In genomic region chr2:47402805-47403691, GRCh38 we compare ENCODE assay signal across 8 cellular contexts. TPM values are rescaled to one million over a fixed set of nuclear protein-coding genes. Genes with fewer than 3 reads are reported as not detected.
DNase-seq lines count a peak whose midpoint lies in the region; ATAC-seq and TF ChIP-seq lines count a peak whose summit lies in the region.

MSH2 (plus strand) TSS chr2:47403156; CDS start chr2:47403192, 36 bp downstream.

- peak within 1 kb of the TSS; percentile 86 to 97 (median 92) for H3K4me2 ChIP-seq in BLaER1 treated with 17β-estradiol and CSF1 and Interleukin-3, amounts not matched to agents 10 nM and 100 nM

- H3K9me3 ChIP-seq in BLaER1 treated with 17β-estradiol and CSF1 and Interleukin-3, amounts not matched to agents 10 nM and 100 nM (replicated peaks in 1 of 11): peaks cover 0 to 29% (median 27%) of the 10 kb centered on the region in 11 experiments; a peak in 18 of 22 replicates

- H3K27me3 ChIP-seq in BLaER1 treated with 17β-estradiol and CSF1 and Interleukin-3, amounts not matched to agents 10 nM and 100 nM: no peaks in the 10 kb centered on the region

- TF ChIP-seq CTCF in coronary artery (IDR thresholded peaks at IDR 0.05): no peak

- H3K27me3 Mint-ChIP-seq in activated CD4-positive, alpha-beta T cell treated with anti-CD3 and anti-CD28 coated beads, Interleukin-2, amount 10 ng/mL, durations not matched to agents 24 days and 14 days: no peaks in the 10 kb centered on the region

- H3K4me3 Mint-ChIP-seq in activated CD4-positive, alpha-beta T cell treated with anti-CD3 and anti-CD28 coated beads, Interleukin-2, amount 10 ng/mL, durations not matched to agents 24 days and 14 days: peak within 1 kb of the TSS; percentile 97

- peaks cover 0 to 35% (median 29%) of the 10 kb centered on the region in 11 experiments; a peak in 19 of 22 replicates for H3K36me3 ChIP-seq in BLaER1 treated with 17β-estradiol and CSF1 and Interleukin-3, amounts not matched to agents 10 nM and 100 nM

- DNase-seq in NCI-H69 (lab: John Stamatoyannopoulos, UW) (peak; percentile 97), coronary artery (ENCODE audit: low spot score) (peak; percentile 92), left colon (peak; percentile 94)
- peak; percentile 98 for DNase-seq in activated CD4-positive, alpha-beta T cell treated with anti-CD3 and anti-CD28 coated beads, Interleukin-2, amount 10 ng/mL, durations not matched to agents 24 days and 14 days
- peak; percentile 81 to 86 for DNase-seq in stimulated activated CD4-positive, alpha-beta T cell treated with anti-CD3 and anti-CD28 coated beads, Interleukin-1b, Interleukin-23, amount 100 ng/mL, for 4 hours (ENCODE audit: low read depth in 2 of 2)

- intact Hi-C loops in activated CD4-positive, alpha-beta T cell treated with anti-CD3 and anti-CD28 coated beads, Interleukin-2, amount 10 ng/mL, durations not matched to agents 24 days and 14 days (cut with micrococcal nuclease): loop anchor here (2.0 to 5.0 kb wide), 4 partner anchors 380 to 504 kb away; partner anchors contain the start of genes FBXO11, MCFD2 and MSH6
- intact Hi-C loops in left colon (cut with DNase I, micrococcal nuclease): no loop called here

- H3K4me1 Mint-ChIP-seq in activated CD4-positive, alpha-beta T cell treated with anti-CD3 and anti-CD28 coated beads, Interleukin-2, amount 10 ng/mL, durations not matched to agents 24 days and 14 days: peaks cover 31% of the 10 kb centered on the region

- peak within 1 kb of the TSS; percentile 86 to 93 (median 88) for H3K4me3 ChIP-seq in BLaER1 treated with 17β-estradiol and CSF1 and Interleukin-3, amounts not matched to agents 10 nM and 100 nM
- H3K4me3 ChIP-seq in coronary artery: peak within 1 kb of the TSS; percentile 97

- peaks cover 34% of the 10 kb centered on the region for H3K36me3 Mint-ChIP-seq in activated CD4-positive, alpha-beta T cell treated with anti-CD3 and anti-CD28 coated beads, Interleukin-2, amount 10 ng/mL, durations not matched to agents 24 days and 14 days (ENCODE audit: low read depth)

- peaks cover 3% of the 10 kb centered on the region for H3K9me3 Mint-ChIP-seq in activated CD4-positive, alpha-beta T cell treated with anti-CD3 and anti-CD28 coated beads, Interleukin-2, amount 10 ng/mL, durations not matched to agents 24 days and 14 days

- H3K9ac ChIP-seq in BLaER1 treated with 17β-estradiol and CSF1 and Interleukin-3, amounts not matched to agents 10 nM and 100 nM: peak within 1 kb of the TSS; percentile 80 to 93 (median 89)

- peak within 1 kb of the TSS; percentile 13 to 91 (median 88); a peak in 21 of 22 replicates for H3K27ac ChIP-seq in BLaER1 treated with 17β-estradiol and CSF1 and Interleukin-3, amounts not matched to agents 10 nM and 100 nM
- peak within 1 kb of the TSS; percentile 48 to 61 for H3K27ac ChIP-seq in coronary artery

- peaks cover 0 to 18% (median 9%) of the 10 kb centered on the region in 11 experiments; a peak in 9 of 22 replicates for H4K20me1 ChIP-seq in BLaER1 treated with 17β-estradiol and CSF1 and Interleukin-3, amounts not matched to agents 10 nM and 100 nM

- peak within 1 kb of the TSS; percentile 96 for H3K27ac Mint-ChIP-seq in activated CD4-positive, alpha-beta T cell treated with anti-CD3 and anti-CD28 coated beads, Interleukin-2, amount 10 ng/mL, durations not matched to agents 24 days and 14 days

- peaks cover 17 to 22% (median 20%) of the 10 kb centered on the region in 10 experiments for H3K4me1 ChIP-seq in BLaER1 treated with 17β-estradiol and CSF1 and Interleukin-3, amounts not matched to agents 10 nM and 100 nM

- ATAC-seq in GM19351 (IDR thresholded peaks at IDR 0.05; ENCODE audit: unreplicated experiment): peak; percentile 89
- peak; percentile 90 for ATAC-seq in HG03520 (IDR thresholded peaks at IDR 0.05; ENCODE audit: unreplicated experiment)
- ATAC-seq in left colon: peak; percentile 92

RNA-seq across cellular contexts. Expression of gene MSH2, which starts in this region (rescaled TPM):
- 79.7 and 79.8 TPM in 2 replicates for total RNA-seq in activated CD4-positive, alpha-beta T cell treated with anti-CD3 and anti-CD28 coated beads, Interleukin-2, amount 10 ng/mL, durations not matched to agents 24 days and 14 days
- total RNA-seq in left colon: 10 to 100 TPM; 10.9 to 12.2 TPM

Comparison
In these comparisons a context has a peak if more than half of its experiments do, and no peak if none do; other contexts are left out.
1. Peak in every context shown above with its lines: DNase-seq, ATAC-seq, H3K4me3 ChIP-seq and H3K27ac ChIP-seq.